In genomic region chr20:62975251-62975770, GRCh38 we compare ENCODE assay signal across 29 cellular contexts. TPM values are rescaled to one million over a fixed set of nuclear protein-coding genes. Genes with fewer than 3 reads are reported as not detected.
"Had no signal": no experiment of that assay in that cellular context is flagged by ENCODE, and none has a peak within 500 bp of the region (broad histone marks: within the 10 kb centered on the region; RNA-seq: fewer than 3 reads in every experiment).

No MANE protein-coding gene starts in this region.

- H3K27ac ChIP-seq: dorsolateral prefrontal cortex, heart right ventricle, spleen, stomach, thoracic aorta, transverse colon had no signal

- H3K36me3 ChIP-seq: heart right ventricle, spleen, stomach, thoracic aorta, transverse colon had no signal

- DNase-seq: cortex of kidney; effector memory CD4-positive, alpha-beta T cell; heart right ventricle; hypothalamus; islet precursor cell; mammary epithelial cell; naive thymus-derived CD4-positive, alpha-beta T cell; nephron progenitor cell; posterior cingulate gyrus; spleen; stimulated activated CD4-positive, alpha-beta T cell treated with anti-CD3 and anti-CD28 coated beads, Interleukin-15, amount 100 ng/mL, for 24 hours; stimulated activated CD4-positive, alpha-beta T cell treated with anti-CD3 and anti-CD28 coated beads, Interleukin-1b, Interleukin-23, amount 100 ng/mL, for 48 hours; stimulated activated naive CD4-positive, alpha-beta T cell; stomach; transverse colon had no signal

- H3K9me3 ChIP-seq: heart right ventricle, spleen, stomach, thoracic aorta, transverse colon had no signal

- H3K4me3 ChIP-seq: dorsolateral prefrontal cortex, heart right ventricle, spleen, stomach, thoracic aorta, transverse colon had no signal

RNA-seq across cellular contexts. Expression of gene SLC17A9, which starts 22.8 kb away (rescaled TPM):
- total RNA-seq: osteocyte, skeletal muscle tissue had no signal

RNA-seq across cellular contexts. Expression of gene BHLHE23, which starts 31.5 kb away (rescaled TPM):
- total RNA-seq: dorsolateral prefrontal cortex; esophagus mucosa; fibroblast of lung; frontal cortex; glomerular endothelial cell; heart right ventricle; left lobe of liver; mammary epithelial cell; mesenteric fat pad; mononuclear cell; naive thymus-derived CD4-positive, alpha-beta T cell; osteocyte; pulmonary artery endothelial cell; sciatic nerve; skeletal muscle tissue; spleen; thoracic aorta; transverse colon; ureter had no signal
